30 cellular contexts compared by ENCODE assay signal in genomic region chr2:175640655-175641054, GRCh38.
"Had no signal": no experiment of that assay in that cellular context is flagged by ENCODE, and none has a peak within 500 bp of the region (broad histone marks: within the 10 kb centered on the region; RNA-seq: fewer than 3 reads in every experiment).

No MANE protein-coding gene starts in this region.

- H3K4me3 ChIP-seq: ascending aorta, breast epithelium, cardiac muscle cell, coronary artery, dorsolateral prefrontal cortex had no signal

- H3K4me1 ChIP-seq: ascending aorta, breast epithelium had no signal

- H3K9me3 ChIP-seq: ascending aorta, breast epithelium had no signal

- H3K27me3 ChIP-seq: ascending aorta, breast epithelium, cardiac muscle cell had no signal

- H3K36me3 ChIP-seq: ascending aorta, breast epithelium, cardiac muscle cell had no signal

- ATAC-seq: activated CD4-positive, alpha-beta T cell treated with anti-CD3 and anti-CD28 coated beads for 36 hours; activated CD8-positive, alpha-beta memory T cell treated with anti-CD3 and anti-CD28 coated beads, Interleukin-2, amount 10 ng/mL, durations not matched to agents 7 days and 5 days; activated CD8-positive, alpha-beta T cell treated with anti-CD3 and anti-CD28 coated beads, Interleukin-2, amount 10 ng/mL, durations not matched to agents 7 days and 5 days; activated naive CD4-positive, alpha-beta T cell treated with anti-CD3 and anti-CD28 coated beads, Interleukin-2, amount 50 U/mL, for 72 hours; esophagus mucosa; T-helper 17 cell had no signal

- H3K27ac ChIP-seq: ascending aorta, breast epithelium, cardiac muscle cell, coronary artery, dorsolateral prefrontal cortex had no signal

- DNase-seq: activated CD4-positive, alpha-beta memory T cell treated with anti-CD3 and anti-CD28 coated beads for 36 hours; activated CD4-positive, alpha-beta T cell treated with anti-CD3 and anti-CD28 coated beads for 36 hours; activated CD4-positive, alpha-beta T cell treated with anti-CD3 and anti-CD28 coated beads, Interleukin-2, amount 10 ng/mL, durations not matched to agents 24 days and 14 days; activated CD4-positive, CD25-positive, alpha-beta regulatory T cell; activated CD4-positive, CD25-positive, alpha-beta regulatory T cell treated with anti-CD3 and anti-CD28 coated beads, Interleukin-2, amount 50 U/mL, for 72 hours; activated CD8-positive, alpha-beta memory T cell treated with anti-CD3 and anti-CD28 coated beads, Interleukin-2, amount 10 ng/mL, durations not matched to agents 7 days and 5 days; activated CD8-positive, alpha-beta memory T cell treated with anti-CD3 and anti-CD28 coated beads, Interleukin-2, amount 50 U/mL, for 4 hours; activated CD8-positive, alpha-beta T cell treated with anti-CD3 and anti-CD28 coated beads, Interleukin-2, amount 10 ng/mL, durations not matched to agents 7 days and 5 days; activated effector memory CD4-positive, alpha-beta T cell treated with anti-CD3 and anti-CD28 coated beads, Interleukin-2, amount 50 U/mL, for 16 hours; activated naive CD4-positive, alpha-beta T cell; activated naive CD4-positive, alpha-beta T cell treated with anti-CD3 and anti-CD28 coated beads, Interleukin-2, amount 10 ng/mL, durations not matched to agents 7 days and 5 days; activated naive CD8-positive, alpha-beta T cell treated with anti-CD3 and anti-CD28 coated beads, Interleukin-2, amount 10 ng/mL, durations not matched to agents 7 days and 5 days; activated T-cell treated with anti-CD3 and anti-CD28 coated beads, Interleukin-2, amount 50 U/mL, for 1 hour; activated T-cell treated with anti-CD3 and anti-CD28 coated beads, Interleukin-2, amount 50 U/mL, for 48 hours; central memory CD4-positive, alpha-beta T cell; cerebellar nuclear complex; dorsolateral prefrontal cortex; effector memory CD4-positive, alpha-beta T cell; endodermal cell; foreskin fibroblast; head of caudate nucleus; T-helper 1 cell; T-helper 17 cell; T1000 had no signal
